In the genomic region with DNA sequence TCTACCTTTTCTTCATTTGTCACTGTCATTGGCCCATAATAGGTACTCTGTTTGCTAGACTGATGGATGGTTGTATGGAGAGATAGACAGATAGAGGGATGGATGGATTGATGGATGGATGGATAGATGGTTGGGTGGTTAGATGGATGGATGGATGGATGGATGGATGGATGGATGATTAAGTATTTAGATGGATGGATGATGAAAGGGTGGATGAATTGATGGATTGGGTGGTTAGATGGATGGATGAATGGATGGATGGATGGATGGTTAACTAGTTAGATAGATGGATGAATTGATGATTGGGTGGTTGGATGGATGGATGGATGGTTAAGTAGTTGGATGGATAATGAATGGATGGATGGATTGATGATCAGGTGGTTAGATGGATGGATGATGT, we compare ENCODE assay signal across 21 cellular contexts.
"Had no signal": no experiment of that assay in that cellular context is flagged by ENCODE, and none has a peak within 500 bp of the region (broad histone marks: within the 10 kb centered on the region; RNA-seq: fewer than 3 reads in every experiment).

No MANE protein-coding gene starts in this region.

- H3K27ac ChIP-seq: coronary artery, dorsolateral prefrontal cortex, esophagus muscularis mucosa, foreskin keratinocyte, gastroesophageal sphincter, heart right ventricle, left lung, lower lobe of right lung had no signal

- H3K27me3 ChIP-seq: esophagus muscularis mucosa, foreskin keratinocyte, gastroesophageal sphincter had no signal

- H3K36me3 ChIP-seq: esophagus muscularis mucosa, gastroesophageal sphincter, heart right ventricle, left lung, lower lobe of right lung had no signal

- H3K4me1 ChIP-seq: foreskin keratinocyte, heart right ventricle, left lung, lower lobe of right lung had no signal

- ATAC-seq: foreskin keratinocyte, gastroesophageal sphincter, heart right ventricle, left cardiac atrium, left lung, left ventricle myocardium superior, lower lobe of right lung, mucosa of descending colon had no signal

- H3K4me3 ChIP-seq: coronary artery, dorsolateral prefrontal cortex, esophagus muscularis mucosa, gastroesophageal sphincter, heart right ventricle, left lung, lower lobe of right lung, mucosa of descending colon had no signal

- H3K9me3 ChIP-seq: esophagus muscularis mucosa, gastroesophageal sphincter, heart right ventricle, left lung, lower lobe of right lung had no signal

- FAIRE-seq: colon, endothelial cell of umbilical vein, frontal cortex, islet of Langerhans, keratinocyte had no signal

- DNase-seq: dermis blood vessel endothelial cell; dorsolateral prefrontal cortex; effector CD4-positive, alpha-beta T cell; effector memory CD4-positive, alpha-beta T cell; foreskin keratinocyte; heart right ventricle; hippocampal formation; left cardiac atrium; left lung; left ventricle myocardium superior; lower lobe of right lung; mesenchymal stem cell; mucosa of descending colon had no signal
